ENCODE assay signal across 9 cellular contexts in the genomic region with DNA sequence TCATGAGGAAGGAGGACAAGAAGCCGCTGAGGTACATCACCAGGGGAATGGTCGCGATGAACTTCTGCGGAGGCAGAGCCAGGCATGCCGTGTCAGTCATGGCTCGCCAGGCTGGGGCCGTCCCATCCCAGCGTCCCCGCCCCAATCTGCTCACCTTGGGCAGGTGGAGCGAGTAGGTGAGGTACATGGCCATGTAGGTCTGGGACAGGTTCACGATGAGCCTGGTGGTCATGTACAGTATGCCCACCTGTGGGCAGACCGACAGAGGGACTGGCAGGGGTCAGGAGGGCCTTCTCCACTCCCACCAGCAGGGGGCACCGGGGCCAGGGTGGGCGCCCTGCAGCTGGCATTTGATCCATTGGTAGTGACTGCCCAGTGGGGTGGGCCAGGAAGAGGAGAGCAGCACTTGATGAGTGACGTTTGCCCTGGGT. TPM values are rescaled to one million over a fixed set of nuclear protein-coding genes. Genes with fewer than 3 reads are reported as not detected.
A peak's percentile ranks its signal among the peaks of the same experiment; 100 is the strongest.
DNase-seq lines count a peak whose midpoint lies in the region; ATAC-seq and TF ChIP-seq lines count a peak whose summit lies in the region.
"Had no signal": no experiment of that assay in that cellular context is flagged by ENCODE, and none has a peak within 500 bp of the region (broad histone marks: within the 10 kb centered on the region; RNA-seq: fewer than 3 reads in every experiment).

No MANE protein-coding gene starts in this region.

- no peak overlapping the region for H2BK5ac ChIP-seq in IMR-90 (ENCODE audit: low read depth, low read length, poor library complexity, severe bottlenecking)

- ATAC-seq in IMR-90 (ENCODE audit: low read depth) (peak; percentile 48; the same call in 1 of the 2 replicates), HG02981 (IDR thresholded peaks at IDR 0.05; ENCODE audit: unreplicated experiment) (no peak), GM21381 (IDR thresholded peaks at IDR 0.05; ENCODE audit: unreplicated experiment) (no peak)
- ATAC-seq in naive thymus-derived CD8-positive, alpha-beta T cell = peak; percentile 13 to 33

- H2BK120ac ChIP-seq in IMR-90 (ENCODE audit: low read depth, low read length) = no peak overlapping the region

- in situ Hi-C loops in IMR-90 (cut with MboI; ENCODE audit: low sequenced_read_pairs) = no loop called here

- H3K36me3 ChIP-seq in BJ (ENCODE audit: control insufficient read depth, insufficient read depth, low read length) = peaks cover 26% of the 10 kb centered on the region
- peaks cover 32% of the 10 kb centered on the region for H3K36me3 ChIP-seq in IMR-90 (ENCODE audit: control insufficient read depth, insufficient read depth, low read length)
- peaks cover 16 to 20% of the 10 kb centered on the region in 2 donors for H3K36me3 ChIP-seq in ascending aorta

- WGBS in IMR-90 (ENCODE audit: extremely low coverage in 2 of 2, insufficient read length in 1 of 2), 2 experiments = 100% methylated on average over 3 of the region's 15 CpGs; no CpG with 5 or more reads in 1 of the 2 experiments

- H3K9ac ChIP-seq in IMR-90 (ENCODE audit: low read depth, low read length) = no peak overlapping the region

- no peak overlapping the region for H3K4ac ChIP-seq in IMR-90 (ENCODE audit: low read depth, low read length)

- H3K79me1 ChIP-seq in IMR-90 (ENCODE audit: low read depth in 1 of 2, low read length in 2 of 2) = peaks cover 4 to 24% of the 10 kb centered on the region in 2 experiments; a peak in 3 of 4 replicates

- no TSS peak for BruUV-seq in IMR-90 (replicated peaks; lab: Mats Ljungman, UMichigan)

- peak; percentile 75 for TF ChIP-seq CTCF in BJ (IDR thresholded peaks at IDR 0.05; ENCODE audit: insufficient read depth, low read depth, low read length)
- TF ChIP-seq CTCF in IMR-90 (conservative IDR thresholded peaks at IDR 0.05; ENCODE audit: low read depth, low read length) = peak; percentile 56
- peak; percentile 28 to 47 (median 43) for TF ChIP-seq CTCF in ascending aorta (IDR thresholded peaks at IDR 0.05)

- no peak overlapping the region for H3K4me3 ChIP-seq in BJ (ENCODE audit: low read depth, low read length)
- H3K4me3 ChIP-seq in IMR-90 (ENCODE audit: insufficient read depth, low read depth, low read length) = no peak overlapping the region
- H3K4me3 ChIP-seq in ascending aorta = no peak overlapping the region
- H3K4me3 ChIP-seq: SJSA1 had no signal

- H3K27me3 Mint-ChIP-seq in naive thymus-derived CD8-positive, alpha-beta T cell = no peaks in the 10 kb centered on the region

- intact Hi-C loops in IMR-90 (cut with micrococcal nuclease) = no loop called here
- intact Hi-C loops in ascending aorta (cut with DNase I) = loop anchor here (5.0 kb wide), 1 partner anchor 155 kb away; the partner anchor contains the start of gene PIP5K1C

- peaks cover 0 to 24% (median 0%) of the 10 kb centered on the region in 3 donors for H3K36me3 Mint-ChIP-seq in naive thymus-derived CD8-positive, alpha-beta T cell

- H3K4me3 Mint-ChIP-seq in naive thymus-derived CD8-positive, alpha-beta T cell = no peak overlapping the region

- CTCF ChIA-PET in BJ (lab: Yijun Ruan, JAX) (interaction anchor here (0.6 to 5.5 kb wide), 9 partner anchors 9 to 157 kb away, joined by 3 to 57 read pairs (median 3); partner anchors contain the start of gene MFSD12), IMR-90 (lab: Yijun Ruan, JAX) (no interaction called here)

- no peak overlapping the region for H3K14ac ChIP-seq in IMR-90 (replicated peaks; ENCODE audit: low read depth, low read length)

- dilution Hi-C loops in IMR-90 (cut with HindIII; ENCODE audit: low sequenced_read_pairs, unreplicated experiment) = no loop called here

- H3K18ac ChIP-seq in IMR-90 (ENCODE audit: low read depth, low read length) = no peak overlapping the region

- H2BK15ac ChIP-seq in IMR-90 (ENCODE audit: low read depth, low read length) = no peak overlapping the region

- H4K91ac ChIP-seq in IMR-90 (ENCODE audit: insufficient read depth, low read depth, low read length) = no peak overlapping the region

- peak; percentile 51 for TF ChIP-seq RAD21 in IMR-90 (IDR thresholded peaks at IDR 0.05; ENCODE audit: low read length)

- H3K9me3 ChIP-seq in IMR-90 (ENCODE audit: control insufficient read depth, insufficient read depth, low read length) (no peaks in the 10 kb centered on the region), ascending aorta (no peaks in the 10 kb centered on the region)
- H3K9me3 ChIP-seq: SJSA1 had no signal

- H2AK5ac ChIP-seq in IMR-90 (ENCODE audit: low read depth, low read length) = no peak overlapping the region

- no peaks in the 10 kb centered on the region for H3K4me1 ChIP-seq in IMR-90 (ENCODE audit: control insufficient read depth, insufficient read depth, low read length)
- peaks cover 3 to 8% of the 10 kb centered on the region in 2 donors for H3K4me1 ChIP-seq in ascending aorta

- H3K27ac ChIP-seq in IMR-90 (ENCODE audit: insufficient read depth, low read length) (no peak overlapping the region), ascending aorta (no peak overlapping the region)
- H3K27ac ChIP-seq: SJSA1 had no signal

- no peak overlapping the region for H4K5ac ChIP-seq in IMR-90 (ENCODE audit: low read depth, low read length)

- POLR2A ChIA-PET in BJ (lab: Charles Lee) = no interaction called here
- POLR2A ChIA-PET in IMR-90 (lab: Charles Lee; ENCODE audit: unreplicated experiment) = no interaction called here
- POLR2A ChIA-PET in naive thymus-derived CD8-positive, alpha-beta T cell (lab: Charles Lee) = no interaction called here

- no peak overlapping the region for H2BK20ac ChIP-seq in IMR-90 (ENCODE audit: low read depth, low read length)

- DNase-seq in BJ (ENCODE audit: low read depth) = no peak
- no peak for DNase-seq in IMR-90
- no peak for DNase-seq in ascending aorta (ENCODE audit: low spot score in 2 of 2)
- peak in 1 of 10 donors; percentile 26 for DNase-seq in naive thymus-derived CD8-positive, alpha-beta T cell
- no peak for DNase-seq in NCI-H2196 treated with DMSO at 0.1 percent for 48 hours (lab: John Stamatoyannopoulos, UW; ENCODE audit: unreplicated experiment)
- no peak for DNase-seq in NCI-H2196 (lab: John Stamatoyannopoulos, UW; ENCODE audit: unreplicated experiment)

- H3K9me1 ChIP-seq in IMR-90 (ENCODE audit: insufficient read depth, low read length) = no peaks in the 10 kb centered on the region

- peak overlapping the region in 4 of 10 donors; percentile 15 to 67 (median 40) for H3K27ac Mint-ChIP-seq in naive thymus-derived CD8-positive, alpha-beta T cell

- peaks cover 36% of the 10 kb centered on the region for H4K20me1 ChIP-seq in IMR-90 (ENCODE audit: insufficient read depth, low read length)

- no peak overlapping the region for H3K4me2 ChIP-seq in IMR-90 (ENCODE audit: low read depth, low read length)

- H3K56ac ChIP-seq in IMR-90 (ENCODE audit: extremely low read depth, insufficient read depth, low read length) = no peak overlapping the region

- H4K8ac ChIP-seq in IMR-90 (ENCODE audit: low read depth in 2 of 2, low read length in 2 of 2) = no peak overlapping the region

- no peak for TF ChIP-seq POLR2A in IMR-90 (IDR thresholded peaks at IDR 0.05; ENCODE audit: low read depth, low read length)

- H3K9me3 Mint-ChIP-seq in naive thymus-derived CD8-positive, alpha-beta T cell = no peaks in the 10 kb centered on the region

- H3K23ac ChIP-seq in IMR-90 (ENCODE audit: low read depth, low read length) = no peak overlapping the region

- H3K4me1 Mint-ChIP-seq in naive thymus-derived CD8-positive, alpha-beta T cell = peaks cover 15 to 28% (median 26%) of the 10 kb centered on the region in 4 donors

- H3K27me3 ChIP-seq in BJ (ENCODE audit: control insufficient read depth, insufficient read depth, low read length) (no peaks in the 10 kb centered on the region), IMR-90 (ENCODE audit: control insufficient read depth, insufficient read depth, low read length) (no peaks in the 10 kb centered on the region), ascending aorta (no peaks in the 10 kb centered on the region)
- H3K27me3 ChIP-seq: SJSA1 had no signal

- H2AK9ac ChIP-seq in IMR-90 (replicated peaks; ENCODE audit: low read depth, low read length, poor library complexity) = no peak overlapping the region

- H2AFZ ChIP-seq in IMR-90 (replicated peaks; ENCODE audit: low read length, poor library complexity) = peak overlapping the region; percentile 43

RNA-seq across cellular contexts. Expression of gene TEKTIP1, which starts 8.3 kb away (rescaled TPM):
- not detected in 2 replicates for polyA plus RNA-seq in BJ (2011; rRNA removed)
- polyA minus RNA-seq in BJ (2011; rRNA and poly(A)+ RNA removed) = not detected in 2 replicates
- not detected in 2 replicates for total RNA-seq in IMR-90 (2012; rRNA removed)
- not detected in 2 replicates for polyA plus RNA-seq in IMR-90 (2012; rRNA removed)
- not detected in 2 replicates for polyA plus RNA-seq in IMR-90 (2012; cell fraction: cytosol; rRNA removed)
- polyA plus RNA-seq in IMR-90 (2012; cell fraction: nucleus; rRNA removed; ENCODE audit: low replicate concordance) = 0.36 and 0.60 TPM in 2 replicates
- not detected for total RNA-seq in ascending aorta
- total RNA-seq in naive thymus-derived CD8-positive, alpha-beta T cell = 10 to 100 TPM in 1 of 2 experiments, 1 to 10 TPM in 1; 8.8 to 12.5 TPM
- polyA plus RNA-seq in naive thymus-derived CD8-positive, alpha-beta T cell = under 1 TPM in 1 of 3 donors, not detected in 2; 0.45 TPM

RNA-seq across cellular contexts. Expression of gene MFSD12, which starts 10.1 kb away (rescaled TPM):
- polyA plus RNA-seq in BJ (2011; rRNA removed) (35.0 and 54.7 TPM in 2 replicates), IMR-90 (2012; rRNA removed) (77.2 and 85.1 TPM in 2 replicates)
- polyA minus RNA-seq in BJ (2011; rRNA and poly(A)+ RNA removed) = 41.3 and 58.2 TPM in 2 replicates
- total RNA-seq in IMR-90 (2012; rRNA removed) (20.4 and 25.0 TPM in 2 replicates), ascending aorta (133 TPM)
- polyA plus RNA-seq in IMR-90 (2012; cell fraction: cytosol; rRNA removed) = 78.7 and 92.2 TPM in 2 replicates
- polyA plus RNA-seq in IMR-90 (2012; cell fraction: nucleus; rRNA removed; ENCODE audit: low replicate concordance) = 159 and 406 TPM in 2 replicates
- 100 to 1,000 TPM; 134 to 146 TPM for total RNA-seq in naive thymus-derived CD8-positive, alpha-beta T cell
- 10 to 100 TPM; 33.1 to 59.6 (median 42.5) TPM for polyA plus RNA-seq in naive thymus-derived CD8-positive, alpha-beta T cell

RNA-seq across cellular contexts. Expression of gene HMG20B, which starts 25.4 kb away (rescaled TPM):
- polyA plus RNA-seq in BJ (2011; rRNA removed) (39.7 and 54.2 TPM in 2 replicates), IMR-90 (2012; rRNA removed) (63.8 and 76.9 TPM in 2 replicates)
- polyA minus RNA-seq in BJ (2011; rRNA and poly(A)+ RNA removed) = 10.2 and 14.9 TPM in 2 replicates
- total RNA-seq in IMR-90 (2012; rRNA removed) (57.5 and 59.4 TPM in 2 replicates), ascending aorta (149 TPM)
- polyA plus RNA-seq in IMR-90 (2012; cell fraction: cytosol; rRNA removed) = 51.1 and 68.0 TPM in 2 replicates
- polyA plus RNA-seq in IMR-90 (2012; cell fraction: nucleus; rRNA removed; ENCODE audit: low replicate concordance) = 196 and 342 TPM in 2 replicates
- 10 to 100 TPM; 50.7 to 59.7 TPM for total RNA-seq in naive thymus-derived CD8-positive, alpha-beta T cell
- 10 to 100 TPM; 45.8 to 55.9 (median 53.9) TPM for polyA plus RNA-seq in naive thymus-derived CD8-positive, alpha-beta T cell

RNA-seq across cellular contexts. Expression of gene GIPC3, which starts 38.0 kb away (rescaled TPM):
- 0.36 and 0.63 TPM in 2 replicates for polyA plus RNA-seq in BJ (2011; rRNA removed)
- polyA minus RNA-seq in BJ (2011; rRNA and poly(A)+ RNA removed) = 0.47 and 0.72 TPM in 2 replicates
- total RNA-seq in IMR-90 (2012; rRNA removed) = under 0.01 TPM in 2 replicates
- polyA plus RNA-seq in IMR-90 (2012; rRNA removed) = 0.36 and 0.42 TPM in 2 replicates
- 0.15 and 0.29 TPM in 2 replicates for polyA plus RNA-seq in IMR-90 (2012; cell fraction: cytosol; rRNA removed)
- 2.3 and 2.5 TPM in 2 replicates for polyA plus RNA-seq in IMR-90 (2012; cell fraction: nucleus; rRNA removed; ENCODE audit: low replicate concordance)
- 6.1 TPM for total RNA-seq in ascending aorta
- 1 to 10 TPM; 3.5 to 3.7 TPM for total RNA-seq in naive thymus-derived CD8-positive, alpha-beta T cell
- 1 to 10 TPM in 2 of 3 donors, under 1 TPM in 1; 0.76 to 3.0 (median 1.1) TPM for polyA plus RNA-seq in naive thymus-derived CD8-positive, alpha-beta T cell

RNA-seq across cellular contexts. Expression of gene FZR1, which starts 41.2 kb away (rescaled TPM):
- polyA plus RNA-seq in BJ (2011; rRNA removed) (20.4 and 52.3 TPM in 2 replicates), IMR-90 (2012; rRNA removed) (47.8 and 56.3 TPM in 2 replicates)
- polyA minus RNA-seq in BJ (2011; rRNA and poly(A)+ RNA removed) = 30.6 and 36.3 TPM in 2 replicates
- total RNA-seq in IMR-90 (2012; rRNA removed) (21.5 and 24.4 TPM in 2 replicates), ascending aorta (56.8 TPM)
- 34.0 and 49.4 TPM in 2 replicates for polyA plus RNA-seq in IMR-90 (2012; cell fraction: cytosol; rRNA removed)
- polyA plus RNA-seq in IMR-90 (2012; cell fraction: nucleus; rRNA removed; ENCODE audit: low replicate concordance) = 57.9 and 195 TPM in 2 replicates
- 10 to 100 TPM; 61.2 to 65.1 TPM for total RNA-seq in naive thymus-derived CD8-positive, alpha-beta T cell
- polyA plus RNA-seq in naive thymus-derived CD8-positive, alpha-beta T cell = 10 to 100 TPM in 1 of 3 donors, 1 to 10 TPM in 2; 8.1 to 11.8 (median 9.5) TPM

Comparison
In these comparisons a context has a peak if more than half of its experiments do, and no peak if none do; other contexts are left out.
1. ATAC-seq: peak in IMR-90 (single experiment) and naive thymus-derived CD8-positive, alpha-beta T cell (2 of 2); none in HG02981 (single experiment) and GM21381 (single experiment).
2. Peak in every context shown above with its lines, with median percentiles within 50 percentile points of each other: CTCF ChIP-seq.